22 cellular contexts compared by ENCODE assay signal in genomic region chr7:157507987-157508386, GRCh38.
DNase-seq lines count a peak whose midpoint lies in the region; ATAC-seq, FAIRE-seq and TF ChIP-seq lines count a peak whose summit lies in the region.
"Had no signal": no experiment of that assay in that cellular context is flagged by ENCODE, and none has a peak within 500 bp of the region (broad histone marks: within the 10 kb centered on the region; RNA-seq: fewer than 3 reads in every experiment).

No MANE protein-coding gene starts in this region.

- TF ChIP-seq POLR2A in heart left ventricle (IDR thresholded peaks at IDR 0.05): no peak

- peaks cover 15% of the 10 kb centered on the region for H3K9me3 Mint-ChIP-seq in astrocyte (ENCODE audit: unreplicated experiment)

- TF ChIP-seq CTCF in right atrium auricular region (IDR thresholded peaks at IDR 0.05) (no peak), heart left ventricle (IDR thresholded peaks at IDR 0.05) (no peak), astrocyte (IDR thresholded peaks at IDR 0.05; ENCODE audit: insufficient read depth, low read depth, low read length) (no peak)

- no peak overlapping the region for H3K4me2 ChIP-seq in astrocyte (ENCODE audit: low read length)
- H3K4me2 ChIP-seq: PC-9 had no signal

- H3K4me3 Mint-ChIP-seq in astrocyte (ENCODE audit: unreplicated experiment): no peak overlapping the region
- H3K4me3 Mint-ChIP-seq: activated naive CD8-positive, alpha-beta T cell treated with anti-CD3 and anti-CD28 coated beads, Interleukin-2, amount 10 ng/mL, durations not matched to agents 7 days and 5 days; activated T-cell treated with anti-CD3 and anti-CD28 coated beads, Interleukin-2, amount 50 U/mL, for 72 hours; memory B cell had no signal

- no peak overlapping the region for H3K9ac ChIP-seq in astrocyte (ENCODE audit: low read length)
- H3K9ac ChIP-seq: GM23248, parathyroid adenoma had no signal

- H3K27ac Mint-ChIP-seq in astrocyte (ENCODE audit: unreplicated experiment): peak overlapping the region; percentile 6
- H3K27ac Mint-ChIP-seq: activated naive CD8-positive, alpha-beta T cell treated with anti-CD3 and anti-CD28 coated beads, Interleukin-2, amount 10 ng/mL, durations not matched to agents 7 days and 5 days; activated T-cell treated with anti-CD3 and anti-CD28 coated beads, Interleukin-2, amount 50 U/mL, for 72 hours; memory B cell had no signal

- H3K4me1 ChIP-seq in right atrium auricular region: no peaks in the 10 kb centered on the region
- peaks cover 0 to 5% (median 0%) of the 10 kb centered on the region in 12 donors for H3K4me1 ChIP-seq in heart left ventricle
- no peaks in the 10 kb centered on the region for H3K4me1 ChIP-seq in astrocyte (ENCODE audit: insufficient read depth, low read length)
- H3K4me1 ChIP-seq: parathyroid adenoma, SJSA1 had no signal

- no peak overlapping the region for H2AFZ ChIP-seq in astrocyte (ENCODE audit: low read depth, low read length)
- H2AFZ ChIP-seq: GM23248, parathyroid adenoma, PC-9 had no signal

- H3K79me2 ChIP-seq in astrocyte (ENCODE audit: insufficient read depth, low read length): no peaks in the 10 kb centered on the region
- H3K79me2 ChIP-seq: parathyroid adenoma had no signal

- H3K27ac ChIP-seq in right atrium auricular region: no peak overlapping the region
- no peak overlapping the region for H3K27ac ChIP-seq in heart left ventricle
- H3K27ac ChIP-seq in astrocyte (ENCODE audit: low read depth, low read length): no peak overlapping the region
- H3K27ac ChIP-seq: GM23248, parathyroid adenoma, PC-9, SJSA1, WERI-Rb-1 had no signal

- H3K4me3 ChIP-seq in right atrium auricular region (no peak overlapping the region), heart left ventricle (no peak overlapping the region), astrocyte (ENCODE audit: insufficient read depth, low read depth, low read length) (no peak overlapping the region)
- H3K4me3 ChIP-seq: GM23248, PC-9, SJSA1 had no signal

- H3K27me3 ChIP-seq in right atrium auricular region: no peaks in the 10 kb centered on the region
- H3K27me3 ChIP-seq in heart left ventricle: peaks cover 0 to 17% (median 0%) of the 10 kb centered on the region in 9 donors
- H3K27me3 ChIP-seq in astrocyte (ENCODE audit: insufficient read depth, low read length): no peaks in the 10 kb centered on the region
- H3K27me3 ChIP-seq: SJSA1 had no signal

- H3K4me1 Mint-ChIP-seq in astrocyte (ENCODE audit: low read depth, unreplicated experiment): no peaks in the 10 kb centered on the region

- no peak for ATAC-seq in heart left ventricle
- ATAC-seq: activated T-cell treated with anti-CD3 and anti-CD28 coated beads, Interleukin-2, amount 50 U/mL, for 72 hours had no signal

- no peaks in the 10 kb centered on the region for H4K20me1 ChIP-seq in astrocyte (ENCODE audit: insufficient read depth, low read length)

- no peaks in the 10 kb centered on the region for H3K27me3 Mint-ChIP-seq in astrocyte (ENCODE audit: low read depth, unreplicated experiment)

- no peaks in the 10 kb centered on the region for H3K36me3 Mint-ChIP-seq in astrocyte (ENCODE audit: low read depth, unreplicated experiment)
- H3K36me3 Mint-ChIP-seq: memory B cell had no signal

- H3K36me3 ChIP-seq in right atrium auricular region (no peaks in the 10 kb centered on the region), heart left ventricle (no peaks in the 10 kb centered on the region), astrocyte (ENCODE audit: insufficient read depth, low read length) (no peaks in the 10 kb centered on the region)
- H3K36me3 ChIP-seq: SJSA1, WERI-Rb-1 had no signal

- H3K9me3 ChIP-seq in right atrium auricular region: peaks cover 0 to 10% of the 10 kb centered on the region in 2 donors
- peaks cover 0 to 18% (median 2%) of the 10 kb centered on the region in 12 donors for H3K9me3 ChIP-seq in heart left ventricle
- H3K9me3 ChIP-seq in astrocyte (ENCODE audit: insufficient read depth, low read depth, low read length): no peaks in the 10 kb centered on the region

- 63 to 76% (median 71%) methylated on average over 5 of the region's 5 CpGs for WGBS in heart left ventricle, 4 donors

- DNase-seq in right atrium auricular region (ENCODE audit: low spot score) (peak; percentile 1), heart left ventricle (no peak), NCI-H69 (lab: John Stamatoyannopoulos, UW) (peak; percentile 73), astrocyte (ENCODE audit: low read depth) (no peak), iPS-NIHi7 (ENCODE audit: extremely low spot score) (no peak), posterior vena cava (ENCODE audit: low spot score) (no peak)
- DNase-seq in activated CD4-positive, alpha-beta T cell treated with anti-CD3 and anti-CD28 coated beads for 1 hour: no peak
- no peak for DNase-seq in activated T-cell treated with anti-CD3 and anti-CD28 coated beads, Interleukin-2, amount 50 U/mL, for 1 hour
- DNase-seq: ACHN; activated CD4-positive, alpha-beta T cell treated with anti-CD3 and anti-CD28 coated beads, Interleukin-2, amount 50 U/mL, for 4 hours; activated naive CD8-positive, alpha-beta T cell treated with anti-CD3 and anti-CD28 coated beads, Interleukin-2, amount 10 ng/mL, durations not matched to agents 7 days and 5 days; activated T-cell treated with anti-CD3 and anti-CD28 coated beads, Interleukin-2, amount 50 U/mL, for 72 hours; GDM1; GM23248; NCI-H2029 treated with DMSO at 0.1 percent for 48 hours; NCI-H524; PC-9; T-helper 2 cell; WERI-Rb-1 had no signal

- FAIRE-seq in astrocyte (lab: Jason Lieb, UNC): no peak

- intact Hi-C loops in heart left ventricle (cut with DNase I) (no loop called here), posterior vena cava (cut with DNase I) (no loop called here)

Comparison
In these comparisons a context has a peak if more than half of its experiments do, and no peak if none do; other contexts are left out.
1. DNase-seq: peak in right atrium auricular region (single experiment) and NCI-H69 (single experiment); none in heart left ventricle (0 of 5), astrocyte (single experiment), iPS-NIHi7 (single experiment), posterior vena cava (single experiment), activated CD4-positive, alpha-beta T cell treated with anti-CD3 and anti-CD28 coated beads for 1 hour (single experiment) and activated T-cell treated with anti-CD3 and anti-CD28 coated beads, Interleukin-2, amount 50 U/mL, for 1 hour (single experiment).